32 cellular contexts compared by ENCODE assay signal in genomic region chr1:115647919-115648597, GRCh38. TPM values are rescaled to one million over a fixed set of nuclear protein-coding genes. Genes with fewer than 3 reads are reported as not detected.
A peak's percentile ranks its signal among the peaks of the same experiment; 100 is the strongest.
DNase-seq lines count a peak whose midpoint lies in the region; ATAC-seq and TF ChIP-seq lines count a peak whose summit lies in the region.
"Had no signal": no experiment of that assay in that cellular context is flagged by ENCODE, and none has a peak within 500 bp of the region (broad histone marks: within the 10 kb centered on the region; RNA-seq: fewer than 3 reads in every experiment).

No MANE protein-coding gene starts in this region.

- 56 to 75% methylated on average over 3 of the region's 3 CpGs for WGBS in heart right ventricle, 2 donors
- WGBS in GM23248 (ENCODE audit: low coverage in 1 of 2, low lambda C conversion rate in 2 of 2, missing lambda C conversion rate in 2 of 2), 2 experiments: 77 to 80% methylated on average over 3 of the region's 3 CpGs

- no peak overlapping the region for H3K27ac ChIP-seq in BLaER1
- peak overlapping the region; percentile 97 for H3K27ac ChIP-seq in HUES48 (ENCODE audit: low read depth, low read length)
- H3K27ac ChIP-seq in RWPE1: 0 out of 2 replicates have a peak overlapping the region, but pooled peaks have one; percentile 38
- H3K27ac ChIP-seq in heart right ventricle: no peak overlapping the region
- H3K27ac ChIP-seq in GM23248: no peak overlapping the region
- H3K27ac ChIP-seq: breast epithelium, foreskin keratinocyte, HL-60, Peyer's patch, skin epidermis had no signal

- peaks cover 7% of the 10 kb centered on the region; the same call in 1 of the 2 replicates for H3F3A ChIP-seq in GM23248 (ENCODE audit: insufficient read depth)

- no peak overlapping the region for H3K9ac ChIP-seq in BLaER1
- no peak overlapping the region for H3K9ac ChIP-seq in HUES48 (ENCODE audit: low read depth, low read length)
- H3K9ac ChIP-seq in GM23248: no peak overlapping the region

- H3K4me1 Mint-ChIP-seq in activated CD8-positive, alpha-beta T cell treated with anti-CD3 and anti-CD28 coated beads for 36 hours (ENCODE audit: low read depth): peaks cover 1% of the 10 kb centered on the region

- CTCF ChIA-PET in RWPE1 (lab: Yijun Ruan, JAX): no interaction called here
- CTCF ChIA-PET in activated CD8-positive, alpha-beta T cell treated with anti-CD3 and anti-CD28 coated beads for 36 hours (lab: Charles Lee): no interaction called here

- POLR2A ChIA-PET in RWPE1 (lab: Yijun Ruan, JAX; ENCODE audit: low non-redundant PET): no interaction called here
- POLR2A ChIA-PET in activated CD8-positive, alpha-beta T cell treated with anti-CD3 and anti-CD28 coated beads for 36 hours (lab: Charles Lee): interaction anchor here (1.2 kb wide), 1 partner anchor 18 kb away, joined by 3 read pairs; no protein-coding TSS in a partner anchor

- H3K9me2 ChIP-seq in GM23248 (ENCODE audit: insufficient read depth): no peaks in the 10 kb centered on the region

- H3K79me2 ChIP-seq in GM23248 (ENCODE audit: insufficient read depth): peaks cover 84% of the 10 kb centered on the region

- H3K9me3 ChIP-seq in BLaER1 (no peaks in the 10 kb centered on the region), HUES48 (ENCODE audit: control insufficient read depth, insufficient read depth, low read length) (no peaks in the 10 kb centered on the region), heart right ventricle (no peaks in the 10 kb centered on the region), GM23248 (ENCODE audit: low read depth) (no peaks in the 10 kb centered on the region)
- H3K9me3 ChIP-seq: breast epithelium, colonic mucosa, Peyer's patch, transverse colon had no signal

- H3K27me3 ChIP-seq in BLaER1 (no peaks in the 10 kb centered on the region), HUES48 (ENCODE audit: control insufficient read depth, insufficient read depth, low read length) (peaks cover 6% of the 10 kb centered on the region; the same call in 1 of the 2 replicates), heart right ventricle (no peaks in the 10 kb centered on the region), GM23248 (replicated peaks; ENCODE audit: insufficient read depth) (no peaks in the 10 kb centered on the region)
- H3K27me3 ChIP-seq: breast epithelium, colonic mucosa, foreskin keratinocyte, Peyer's patch, transverse colon had no signal

- H3K4me3 ChIP-seq in BLaER1: no peak overlapping the region
- H3K4me3 ChIP-seq in HUES48 (ENCODE audit: low read depth, low read length): no peak overlapping the region
- H3K4me3 ChIP-seq in heart right ventricle: no peak overlapping the region
- no peak overlapping the region for H3K4me3 ChIP-seq in GM23248
- H3K4me3 ChIP-seq: breast epithelium, colonic mucosa, Peyer's patch, skin epidermis, transverse colon had no signal

- H3K4me1 ChIP-seq in BLaER1: peaks cover 57% of the 10 kb centered on the region
- H3K4me1 ChIP-seq in HUES48 (ENCODE audit: control insufficient read depth, insufficient read depth, low read length): peaks cover 60% of the 10 kb centered on the region
- H3K4me1 ChIP-seq in heart right ventricle: peaks cover 0 to 77% (median 45%) of the 10 kb centered on the region in 9 donors
- H3K4me1 ChIP-seq in GM23248 (ENCODE audit: insufficient read depth): peaks cover 7% of the 10 kb centered on the region
- H3K4me1 ChIP-seq: breast epithelium had no signal

- no peak overlapping the region for H2AFZ ChIP-seq in GM23248

- H3K27me3 Mint-ChIP-seq in activated CD8-positive, alpha-beta T cell treated with anti-CD3 and anti-CD28 coated beads for 36 hours: peaks cover 10% of the 10 kb centered on the region
- H3K27me3 Mint-ChIP-seq: activated CD4-positive, alpha-beta memory T cell treated with anti-CD3 and anti-CD28 coated beads, Interleukin-2, amount 10 ng/mL, durations not matched to agents 7 days and 5 days; effector memory CD8-positive, alpha-beta T cell had no signal

- H4K20me1 ChIP-seq in BLaER1 (peaks cover 63% of the 10 kb centered on the region), GM23248 (ENCODE audit: insufficient read depth) (0 out of 2 replicates have a peak, but pooled peaks cover 8% of the 10 kb centered on the region)

- DNase-seq in RWPE1 (ENCODE audit: low spot score) (no peak), heart right ventricle (peak in 1 of 2 donors; percentile 25), omental fat pad (ENCODE audit: low spot score) (no peak), GM23248 (no peak), DMS114 treated with DMSO at 0.1 percent for 48 hours (lab: John Stamatoyannopoulos, UW; ENCODE audit: unreplicated experiment) (no peak)
- DNase-seq in activated CD8-positive, alpha-beta T cell treated with anti-CD3 and anti-CD28 coated beads for 36 hours: no peak
- DNase-seq: activated CD4-positive, alpha-beta T cell treated with anti-CD3 and anti-CD28 coated beads for 1 hour; colonic mucosa; DMS79; effector memory CD8-positive, alpha-beta T cell; foreskin keratinocyte; GOT3; midbrain; NCI-H1092 treated with DMSO at 0.1 percent for 48 hours; NCI-H187; NCI-H2171 treated with DMSO at 0.1 percent for 48 hours; NCI-H524; occipital lobe; Peyer's patch; transverse colon had no signal

- ATAC-seq in heart right ventricle (peak in 6 of 8 donors; percentile 29 to 68 (median 54)), omental fat pad (ENCODE audit: low FRiP score) (no peak)
- ATAC-seq in activated CD8-positive, alpha-beta T cell treated with anti-CD3 and anti-CD28 coated beads for 36 hours: no peak
- ATAC-seq: esophagus mucosa, HepG2 had no signal

- in situ Hi-C loops in GM23248 (cut with MboI): no loop called here

- H3K4me2 ChIP-seq in BLaER1 (peak overlapping the region; percentile 53), GM23248 (ENCODE audit: unreplicated experiment) (no peak overlapping the region)

- H3K36me3 Mint-ChIP-seq in activated CD8-positive, alpha-beta T cell treated with anti-CD3 and anti-CD28 coated beads for 36 hours (ENCODE audit: low read depth): peaks cover 2% of the 10 kb centered on the region
- H3K36me3 Mint-ChIP-seq: activated naive CD4-positive, alpha-beta T cell treated with anti-CD3 and anti-CD28 coated beads, Interleukin-2, amount 50 U/mL, for 24 hours had no signal

- H3K36me3 ChIP-seq in BLaER1 (peaks cover 22% of the 10 kb centered on the region), HUES48 (ENCODE audit: control insufficient read depth, insufficient read depth, low read length) (peaks cover 13% of the 10 kb centered on the region), heart right ventricle (peaks cover 0 to 20% (median 3%) of the 10 kb centered on the region in 9 donors), GM23248 (ENCODE audit: low read depth) (no peaks in the 10 kb centered on the region; the same call in 1 of the 2 replicates)
- H3K36me3 ChIP-seq: breast epithelium, colonic mucosa, transverse colon had no signal

- H3K9me3 Mint-ChIP-seq in activated CD8-positive, alpha-beta T cell treated with anti-CD3 and anti-CD28 coated beads for 36 hours: no peaks in the 10 kb centered on the region
- H3K9me3 Mint-ChIP-seq: activated CD4-positive, alpha-beta memory T cell treated with anti-CD3 and anti-CD28 coated beads, Interleukin-2, amount 10 ng/mL, durations not matched to agents 7 days and 5 days; activated naive CD4-positive, alpha-beta T cell treated with anti-CD3 and anti-CD28 coated beads, Interleukin-2, amount 50 U/mL, for 24 hours; activated T-helper 2 cell treated with anti-CD3 and anti-CD28 coated beads, Interferon-gamma antibody, Interleukin-2, Interleukin-4, amounts not matched to agents 10 μg/mL and 5 μg/mL and 100 μg/mL, durations not matched to agents 14 hours and 24 hours and 36 hours; effector memory CD8-positive, alpha-beta T cell had no signal

- intact Hi-C loops in heart right ventricle (cut with DNase I): loop anchor here in 3 of 10 donors (2.0 to 10.0 kb wide), 3 partner anchors 19 to 57 kb away; no protein-coding TSS in a partner anchor
- intact Hi-C loops in activated CD8-positive, alpha-beta T cell treated with anti-CD3 and anti-CD28 coated beads for 36 hours (cut with micrococcal nuclease): no loop called here

- TF ChIP-seq CTCF in RWPE1 (conservative IDR thresholded peaks at IDR 0.05; ENCODE audit: low read depth) (no peak), heart right ventricle (IDR thresholded peaks at IDR 0.05) (no peak), omental fat pad (IDR thresholded peaks at IDR 0.05) (no peak)
- TF ChIP-seq CTCF in activated CD8-positive, alpha-beta T cell treated with anti-CD3 and anti-CD28 coated beads for 36 hours (IDR thresholded peaks at IDR 0.05): no peak

- H3K27ac Mint-ChIP-seq in activated CD8-positive, alpha-beta T cell treated with anti-CD3 and anti-CD28 coated beads for 36 hours: no peak overlapping the region
- H3K27ac Mint-ChIP-seq: activated CD4-positive, alpha-beta memory T cell treated with anti-CD3 and anti-CD28 coated beads, Interleukin-2, amount 10 ng/mL, durations not matched to agents 7 days and 5 days; activated naive CD4-positive, alpha-beta T cell treated with anti-CD3 and anti-CD28 coated beads, Interleukin-2, amount 50 U/mL, for 24 hours; activated T-helper 2 cell treated with anti-CD3 and anti-CD28 coated beads, Interferon-gamma antibody, Interleukin-2, Interleukin-4, amounts not matched to agents 10 μg/mL and 5 μg/mL and 100 μg/mL, durations not matched to agents 14 hours and 24 hours and 36 hours; B cell; effector memory CD8-positive, alpha-beta T cell; naive thymus-derived CD4-positive, alpha-beta T cell had no signal

- no peak overlapping the region for H3K4me3 Mint-ChIP-seq in activated CD8-positive, alpha-beta T cell treated with anti-CD3 and anti-CD28 coated beads for 36 hours
- H3K4me3 Mint-ChIP-seq: activated CD4-positive, alpha-beta memory T cell treated with anti-CD3 and anti-CD28 coated beads, Interleukin-2, amount 10 ng/mL, durations not matched to agents 7 days and 5 days; activated naive CD4-positive, alpha-beta T cell treated with anti-CD3 and anti-CD28 coated beads, Interleukin-2, amount 50 U/mL, for 24 hours; B cell; effector memory CD8-positive, alpha-beta T cell; naive thymus-derived CD4-positive, alpha-beta T cell had no signal

RNA-seq across cellular contexts. Expression of gene VANGL1, which starts 6.3 kb away (rescaled TPM):
- total RNA-seq in heart right ventricle: 1 to 10 TPM; 5.4 to 9.8 (median 7.3) TPM
- 1 to 10 TPM; 1.7 to 1.8 TPM for polyA plus RNA-seq in heart right ventricle
- total RNA-seq in omental fat pad: 1 to 10 TPM; 4.9 to 9.6 (median 6.5) TPM
- 11.7 and 12.9 TPM in 2 replicates for total RNA-seq in GM23248 (2014; rRNA removed; shearing (Covaris generic))
- polyA plus RNA-seq in GM23248 (2016; fragmentation: Nextera tagmentation; extraction: Ambion mirVana): 13.8 and 14.7 TPM in 2 replicates
- total RNA-seq in activated CD8-positive, alpha-beta T cell treated with anti-CD3 and anti-CD28 coated beads for 36 hours: 1 to 10 TPM; 1.9 to 2.7 TPM

Comparison
In these comparisons a context has a peak if more than half of its experiments do, and no peak if none do; other contexts are left out.
1. H3K27ac ChIP-seq: peak in HUES48 (single experiment) and RWPE1 (single experiment); none in BLaER1 (single experiment), heart right ventricle (0 of 10) and GM23248 (single experiment).
2. ATAC-seq: peak in heart right ventricle (6 of 8); none in omental fat pad (single experiment) and activated CD8-positive, alpha-beta T cell treated with anti-CD3 and anti-CD28 coated beads for 36 hours (single experiment).